In the genomic region with DNA sequence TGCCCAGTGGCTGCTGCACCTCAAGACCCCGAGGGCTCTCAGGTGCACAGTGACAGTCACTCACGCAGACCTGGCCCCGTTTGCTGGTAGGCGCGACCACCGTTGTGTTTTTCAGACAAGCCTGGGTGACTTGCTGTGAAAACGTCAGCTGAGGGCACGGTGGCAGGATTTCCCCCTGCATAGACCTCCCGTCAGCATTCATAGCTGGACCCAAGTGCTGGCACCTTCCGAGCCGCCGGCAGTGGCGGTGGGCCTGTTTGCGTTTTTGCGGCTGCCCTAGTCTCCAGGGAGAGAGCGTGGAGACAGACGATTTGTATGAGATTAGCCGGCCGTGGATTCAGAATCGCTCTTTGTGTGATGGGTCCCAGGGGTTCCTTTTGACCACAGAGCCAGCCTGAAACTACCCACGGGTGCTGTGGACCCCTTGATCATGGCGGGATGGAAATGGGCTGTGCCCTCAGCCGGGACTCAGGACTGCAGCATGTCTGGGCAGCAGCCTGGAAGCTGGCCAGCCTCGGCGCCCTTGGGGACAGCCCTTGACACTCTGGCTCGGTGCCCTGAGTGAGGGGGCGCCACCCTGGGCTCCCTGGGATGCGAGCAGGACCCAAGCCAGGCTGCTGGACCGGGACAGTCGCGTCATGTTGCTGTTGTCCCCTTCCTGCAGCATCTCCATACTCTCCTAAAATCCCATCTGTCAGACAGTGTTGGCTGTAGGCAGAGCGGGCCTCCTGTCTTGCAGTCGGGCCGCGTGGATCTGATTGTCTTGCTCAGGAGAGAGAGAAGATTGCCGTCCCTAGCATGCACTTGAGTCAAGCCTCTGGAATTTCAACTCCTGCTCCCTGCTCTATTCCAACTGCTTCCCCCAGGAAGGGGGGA, we compare ENCODE assay signal across 9 cellular contexts. TPM values are rescaled to one million over a fixed set of nuclear protein-coding genes. Genes with fewer than 3 reads are reported as not detected.
DNase-seq lines count a peak whose midpoint lies in the region; TF ChIP-seq lines count a peak whose summit lies in the region.
"Had no signal": no experiment of that assay in that cellular context is flagged by ENCODE, and none has a peak within 500 bp of the region (broad histone marks: within the 10 kb centered on the region; RNA-seq: fewer than 3 reads in every experiment).

No MANE protein-coding gene starts in this region.

- peak overlapping the region; percentile 82 for H3K4ac ChIP-seq in trophoblast cell (ENCODE audit: low read depth, low read length)

- H3K27me3 ChIP-seq in BLaER1 = no peaks in the 10 kb centered on the region
- no peaks in the 10 kb centered on the region for H3K27me3 ChIP-seq in NT2/D1 (ENCODE audit: insufficient read depth, insufficient read length)
- H3K27me3 ChIP-seq in trophoblast cell (ENCODE audit: insufficient read depth, low read length) = no peaks in the 10 kb centered on the region

- peak overlapping the region; percentile 14 for H2BK12ac ChIP-seq in trophoblast cell (ENCODE audit: low read length)

- H3K4me2 ChIP-seq in BLaER1 = peak overlapping the region; percentile 100
- H3K4me2 ChIP-seq in trophoblast cell (ENCODE audit: low read length) = peak overlapping the region; percentile 6

- H3K79me2 ChIP-seq in trophoblast cell (ENCODE audit: control insufficient read depth, insufficient read depth, low read length, poor library complexity) = peaks cover 38% of the 10 kb centered on the region

- no peak for TF ChIP-seq CTCF in fibroblast of the aortic adventitia (IDR thresholded peaks at IDR 0.05; ENCODE audit: insufficient read depth, low read length)

- H3K23ac ChIP-seq in trophoblast cell (ENCODE audit: low read length) = no peak overlapping the region

- H4K91ac ChIP-seq in trophoblast cell (ENCODE audit: low read depth, low read length) = peak overlapping the region; percentile 80

- peak overlapping the region; percentile 3 for H4K8ac ChIP-seq in trophoblast cell (ENCODE audit: low read depth, low read length)

- peak overlapping the region; percentile 49 for H3K4me3 ChIP-seq in BLaER1
- H3K4me3 ChIP-seq in NT2/D1 (ENCODE audit: insufficient read length, low read depth) = no peak overlapping the region
- peak overlapping the region; percentile 51 for H3K4me3 ChIP-seq in fibroblast of the aortic adventitia (ENCODE audit: low read depth, low read length)
- no peak overlapping the region for H3K4me3 ChIP-seq in trophoblast cell (ENCODE audit: low read depth, low read length)

- H3K4me1 ChIP-seq in BLaER1 (peaks cover 95% of the 10 kb centered on the region), NT2/D1 (ENCODE audit: insufficient read depth, insufficient read length) (peaks cover 43% of the 10 kb centered on the region), trophoblast cell (ENCODE audit: control insufficient read depth in 1 of 2, insufficient read depth in 2 of 2, low read length in 2 of 2) (peaks cover 45 to 52% of the 10 kb centered on the region in 2 experiments)

- DNase-seq in NT2/D1 (ENCODE audit: low read depth, low spot score) (peak; percentile 35), fibroblast of the aortic adventitia (ENCODE audit: low read depth) (peak; percentile 93), trophoblast cell (peak; percentile 68 to 76), SIG-M5 (lab: John Stamatoyannopoulos, UW) (no peak), DMS53 treated with DMSO at 0.1 percent for 48 hours (lab: John Stamatoyannopoulos, UW; ENCODE audit: unreplicated experiment) (no peak), H4 (ENCODE audit: low spot score) (no peak)
- no peak for DNase-seq in activated CD4-positive, alpha-beta T cell treated with anti-CD3 and anti-CD28 coated beads, Interleukin-2, amount 50 U/mL, for 48 hours
- DNase-seq: activated gamma-delta T cell treated with Interleukin-2 at 50 U/mL for 16 hours had no signal

- H2AK5ac ChIP-seq in trophoblast cell (ENCODE audit: low read length) = peak overlapping the region; percentile 88

- H2BK120ac ChIP-seq in trophoblast cell (ENCODE audit: insufficient read depth, low read length, poor library complexity) = peak overlapping the region; percentile 18

- H3K14ac ChIP-seq in trophoblast cell (ENCODE audit: low read length) = peak overlapping the region; percentile 33

- H3K18ac ChIP-seq in trophoblast cell (ENCODE audit: low read length) = peak overlapping the region; percentile 85

- peaks cover 31% of the 10 kb centered on the region for H3K79me1 ChIP-seq in trophoblast cell (ENCODE audit: low read length)

- H3K27ac ChIP-seq in BLaER1 (peak overlapping the region; percentile 32; the same call in 1 of the 2 replicates), trophoblast cell (ENCODE audit: low read depth, low read length) (peak overlapping the region; percentile 91)

- H3K9ac ChIP-seq in BLaER1 = peak overlapping the region; percentile 39
- peak overlapping the region; percentile 46 for H3K9ac ChIP-seq in NT2/D1 (ENCODE audit: insufficient read length, low read depth)
- H3K9ac ChIP-seq in trophoblast cell (ENCODE audit: low read length) = peak overlapping the region; percentile 30

- H3K36me3 ChIP-seq in BLaER1 (peaks cover 6% of the 10 kb centered on the region; the same call in 1 of the 2 replicates), NT2/D1 (ENCODE audit: insufficient read depth, insufficient read length, low read length) (peaks cover 15% of the 10 kb centered on the region), trophoblast cell (ENCODE audit: control insufficient read depth in 1 of 2, insufficient read depth in 2 of 2, low read length in 2 of 2) (peaks cover 7 to 8% of the 10 kb centered on the region in 2 experiments)

- peak overlapping the region; percentile 53 for H2AFZ ChIP-seq in trophoblast cell (ENCODE audit: insufficient read depth, low read length, poor library complexity)

- H4K12ac ChIP-seq in trophoblast cell (ENCODE audit: low read depth, low read length) = peak overlapping the region; percentile 24

- peak overlapping the region; percentile 72 for H2BK5ac ChIP-seq in trophoblast cell (ENCODE audit: low read depth, low read length, poor library complexity)

- no CpG with 5 or more reads among the region's 36 CpGs for WGBS in trophoblast cell (ENCODE audit: extremely low coverage, insufficient coverage, insufficient read length)

- H3K9me3 ChIP-seq in BLaER1 (no peaks in the 10 kb centered on the region), NT2/D1 (ENCODE audit: insufficient read depth, low read length) (no peaks in the 10 kb centered on the region), trophoblast cell (ENCODE audit: insufficient read depth, low read depth, low read length) (no peaks in the 10 kb centered on the region)

- H4K20me1 ChIP-seq in BLaER1 = peaks cover 100% of the 10 kb centered on the region

RNA-seq across cellular contexts. Expression of a gene that starts 8.6 kb away (rescaled TPM):
- 13.5 and 17.3 TPM in 2 replicates for total RNA-seq in fibroblast of the aortic adventitia (ENCODE audit: low replicate concordance)
- polyA plus RNA-seq in trophoblast cell (2013) = 37.1 and 37.3 TPM in 2 replicates
- 4.6 and 7.2 TPM in 2 replicates for total RNA-seq in H4 (2014; rRNA removed; shearing (Covaris generic))

Comparison
In these comparisons a context has a peak if more than half of its experiments do, and no peak if none do; other contexts are left out.
1. H3K4me3 ChIP-seq: peak in BLaER1 (single experiment) and fibroblast of the aortic adventitia (single experiment); none in NT2/D1 (single experiment) and trophoblast cell (single experiment).
2. DNase-seq: peak in NT2/D1 (single experiment), fibroblast of the aortic adventitia (single experiment) and trophoblast cell (2 of 2); none in SIG-M5 (single experiment), DMS53 treated with DMSO at 0.1 percent for 48 hours (single experiment), activated CD4-positive, alpha-beta T cell treated with anti-CD3 and anti-CD28 coated beads, Interleukin-2, amount 50 U/mL, for 48 hours (0 of 2) and H4 (single experiment).
3. Peak in every context shown above with its lines, with median percentiles within 50 percentile points of each other: H3K9ac ChIP-seq.